In genomic region chr3:119239421-119239820, GRCh38 we compare ENCODE assay signal across 8 cellular contexts. TPM values are rescaled to one million over a fixed set of nuclear protein-coding genes. Genes with fewer than 3 reads are reported as not detected.
A peak's percentile ranks its signal among the peaks of the same experiment; 100 is the strongest.
DNase-seq lines count a peak whose midpoint lies in the region; ATAC-seq and TF ChIP-seq lines count a peak whose summit lies in the region.

No MANE protein-coding gene starts in this region.

- H3K9me3 Mint-ChIP-seq in activated naive CD4-positive, alpha-beta T cell treated with anti-CD3 and anti-CD28 coated beads, Interleukin-2, amount 50 U/mL, for 72 hours: no peaks in the 10 kb centered on the region

- no peak for TF ChIP-seq POLR2A in heart left ventricle (IDR thresholded peaks at IDR 0.05)

- H3K27ac ChIP-seq in heart left ventricle (peak overlapping the region in 10 of 12 donors; percentile 87 to 97 (median 92)), upper lobe of right lung (no peak overlapping the region)

- H3K36me3 ChIP-seq in heart left ventricle (peaks cover 0 to 26% (median 18%) of the 10 kb centered on the region in 9 donors), upper lobe of right lung (peaks cover 15% of the 10 kb centered on the region)

- H3K27me3 ChIP-seq in heart left ventricle (no peaks in the 10 kb centered on the region), upper lobe of right lung (no peaks in the 10 kb centered on the region)

- intact Hi-C loops in heart left ventricle (cut with DNase I) (loop anchor here in 1 of 10 donors (10.0 kb wide), 1 partner anchor 355 kb away; no protein-coding TSS in a partner anchor), left cardiac atrium (cut with DNase I) (no loop called here), upper lobe of right lung (cut with DNase I) (no loop called here)

- H3K4me1 ChIP-seq in heart left ventricle (peaks cover 0 to 54% (median 25%) of the 10 kb centered on the region in 12 donors), upper lobe of right lung (peaks cover 13% of the 10 kb centered on the region)

- DNase-seq in heart left ventricle: no peak
- no peak for DNase-seq in left cardiac atrium
- DNase-seq in activated naive CD4-positive, alpha-beta T cell treated with anti-CD3 and anti-CD28 coated beads, Interleukin-2, amount 50 U/mL, for 72 hours (ENCODE audit: low spot score in 2 of 2): no peak
- peak; percentile 22 for DNase-seq in kidney tubule cell (ENCODE audit: low spot score)
- no peak for DNase-seq in upper lobe of right lung
- DNase-seq in stimulated activated CD8-positive, alpha-beta memory T cell treated with anti-CD3 and anti-CD28 coated beads, Interleukin-4, amount 100 ng/mL, for 48 hours: no peak

- TF ChIP-seq CTCF in heart left ventricle (IDR thresholded peaks at IDR 0.05) (no peak), upper lobe of right lung (IDR thresholded peaks at IDR 0.05) (no peak)

- H3K4me3 ChIP-seq in heart left ventricle (peak overlapping the region in 11 of 12 donors; percentile 65 to 92 (median 75)), upper lobe of right lung (peak overlapping the region; percentile 81)

- H3K27ac Mint-ChIP-seq in activated naive CD4-positive, alpha-beta T cell treated with anti-CD3 and anti-CD28 coated beads, Interleukin-2, amount 50 U/mL, for 72 hours: peak overlapping the region; percentile 90 to 97

- H3K36me3 Mint-ChIP-seq in activated naive CD4-positive, alpha-beta T cell treated with anti-CD3 and anti-CD28 coated beads, Interleukin-2, amount 50 U/mL, for 72 hours: peaks cover 6 to 29% of the 10 kb centered on the region in 2 donors

- WGBS in heart left ventricle, 4 donors: 43 to 56% (median 48%) methylated on average over 3 of the region's 3 CpGs

- ATAC-seq in heart left ventricle: no peak
- ATAC-seq in left cardiac atrium: no peak
- ATAC-seq in activated naive CD4-positive, alpha-beta T cell treated with anti-CD3 and anti-CD28 coated beads, Interleukin-2, amount 50 U/mL, for 72 hours: no peak
- ATAC-seq in upper lobe of right lung: no peak
- ATAC-seq in HG02981 (IDR thresholded peaks at IDR 0.05; ENCODE audit: unreplicated experiment): no peak
- no peak for ATAC-seq in GM18511 (IDR thresholded peaks at IDR 0.05; ENCODE audit: unreplicated experiment)

- H3K9me3 ChIP-seq in heart left ventricle (no peaks in the 10 kb centered on the region), upper lobe of right lung (no peaks in the 10 kb centered on the region)

RNA-seq across cellular contexts. Expression of gene B4GALT4, which starts 1.3 kb away (rescaled TPM):
- total RNA-seq in heart left ventricle (10 to 100 TPM in 6 of 9 donors, 1 to 10 TPM in 3; 8.1 to 15.9 (median 10.6) TPM), left cardiac atrium (10 to 100 TPM; 13.3 to 15.9 TPM), upper lobe of right lung (15.8 TPM)
- polyA plus RNA-seq in heart left ventricle: 10 to 100 TPM; 13.0 to 14.0 TPM
- total RNA-seq in activated naive CD4-positive, alpha-beta T cell treated with anti-CD3 and anti-CD28 coated beads, Interleukin-2, amount 50 U/mL, for 72 hours: 10 to 100 TPM; 13.8 to 21.0 TPM

RNA-seq across cellular contexts. Expression of gene ARHGAP31, which starts 54.8 kb away (rescaled TPM):
- total RNA-seq in heart left ventricle (10 to 100 TPM; 29.8 to 79.1 (median 37.8) TPM), left cardiac atrium (10 to 100 TPM; 33.5 to 44.0 TPM), upper lobe of right lung (117 TPM)
- polyA plus RNA-seq in heart left ventricle: 10 to 100 TPM; 10.4 to 28.6 TPM
- total RNA-seq in activated naive CD4-positive, alpha-beta T cell treated with anti-CD3 and anti-CD28 coated beads, Interleukin-2, amount 50 U/mL, for 72 hours: 10 to 100 TPM in 1 of 2 donors, 1 to 10 TPM in 1; 2.1 to 11.0 TPM
